8 cellular contexts compared by ENCODE assay signal in the genomic region with DNA sequence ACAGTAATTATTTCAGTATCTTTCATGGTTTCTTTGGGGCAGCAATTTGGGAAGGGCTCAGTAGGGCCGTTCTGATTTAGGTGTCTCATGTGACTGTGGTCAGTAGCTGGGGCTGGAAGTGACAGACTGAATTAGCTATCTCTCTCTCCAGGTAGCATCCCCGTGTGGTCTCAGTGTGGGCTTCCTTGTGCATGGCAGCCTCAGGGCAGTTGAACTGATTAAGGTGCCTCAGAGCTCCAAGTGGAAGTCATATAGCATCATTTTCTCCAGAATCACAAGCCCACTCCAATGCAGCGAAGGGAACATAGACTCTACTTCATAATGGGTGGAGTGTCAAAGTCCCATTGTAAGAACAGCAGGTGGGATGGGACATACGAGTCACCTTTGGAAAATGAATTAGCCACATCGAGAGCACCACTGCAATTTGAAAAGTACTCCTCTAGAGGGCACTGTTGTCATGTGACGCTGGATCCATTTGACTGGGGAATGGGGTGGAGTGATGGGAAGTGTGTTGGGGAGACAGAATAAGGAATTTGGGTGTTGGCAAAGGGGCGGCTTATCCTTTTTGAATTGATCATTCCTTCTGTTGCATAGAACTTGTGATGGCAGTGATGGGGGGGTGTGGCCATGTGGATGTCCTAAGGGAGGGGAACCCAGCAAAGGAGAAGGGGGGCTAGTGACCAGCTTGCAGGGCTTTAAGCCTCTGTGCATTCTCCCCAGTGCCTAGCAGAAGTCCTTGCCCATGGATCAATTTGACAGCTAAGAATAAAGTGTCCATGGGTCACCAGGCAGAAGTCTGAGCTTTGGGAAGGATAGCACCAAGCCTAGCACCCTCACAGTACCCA. TPM values are rescaled to one million over a fixed set of nuclear protein-coding genes. Genes with fewer than 3 reads are reported as not detected.
DNase-seq lines count a peak whose midpoint lies in the region; ATAC-seq and TF ChIP-seq lines count a peak whose summit lies in the region.

No MANE protein-coding gene starts in this region.

- peaks cover 15% of the 10 kb centered on the region for H3K27me3 ChIP-seq in DOHH2 (ENCODE audit: control insufficient read depth, low read length)
- peaks cover 6% of the 10 kb centered on the region for H3K27me3 ChIP-seq in IMR-90 (ENCODE audit: control insufficient read depth, insufficient read depth, low read length)
- peaks cover 14% of the 10 kb centered on the region for H3K27me3 ChIP-seq in hepatocyte
- peaks cover 0 to 50% (median 5%) of the 10 kb centered on the region in 7 donors for H3K27me3 ChIP-seq in spleen (replicated peaks in 1 of 7)
- peaks cover 8% of the 10 kb centered on the region for H3K27me3 ChIP-seq in suprapubic skin

- dilution Hi-C loops in IMR-90 (cut with HindIII; ENCODE audit: low sequenced_read_pairs, unreplicated experiment) = no loop called here

- H3K36me3 ChIP-seq in DOHH2 (ENCODE audit: control insufficient read depth, low read length) (no peaks in the 10 kb centered on the region), IMR-90 (ENCODE audit: control insufficient read depth, insufficient read depth, low read length) (no peaks in the 10 kb centered on the region), hepatocyte (replicated peaks; ENCODE audit: insufficient read depth, low read depth) (no peaks in the 10 kb centered on the region), spleen (no peaks in the 10 kb centered on the region), suprapubic skin (no peaks in the 10 kb centered on the region)

- H3K4me2 ChIP-seq in DOHH2 (ENCODE audit: low read length) (no peak overlapping the region), IMR-90 (ENCODE audit: low read depth, low read length) (no peak overlapping the region), hepatocyte (no peak overlapping the region)

- TF ChIP-seq CTCF in DOHH2 (IDR thresholded peaks at IDR 0.05; ENCODE audit: low read depth, low read length, poor library complexity, severe bottlenecking) (peak; percentile 82), IMR-90 (conservative IDR thresholded peaks at IDR 0.05; ENCODE audit: low read depth, low read length) (peak; percentile 72), RWPE1 (conservative IDR thresholded peaks at IDR 0.05; ENCODE audit: low read depth) (peak; percentile 83), astrocyte of the cerebellum (IDR thresholded peaks at IDR 0.05; ENCODE audit: low read depth, low read length, missing control alignments) (peak; percentile 80), hepatocyte (IDR thresholded peaks at IDR 0.05; ENCODE audit: poor library complexity) (peak; percentile 88), spleen (IDR thresholded peaks at IDR 0.05 in 8 of 11, conservative IDR thresholded peaks at IDR 0.05 in 3 of 11) (peak in 10 of 11 experiments; percentile 44 to 85 (median 74)), suprapubic skin (IDR thresholded peaks at IDR 0.05) (peak in 1 of 2 donors; percentile 65)

- no peaks in the 10 kb centered on the region for H3K9me3 ChIP-seq in DOHH2 (ENCODE audit: control insufficient read depth, insufficient read depth, low read length)
- no peaks in the 10 kb centered on the region for H3K9me3 ChIP-seq in IMR-90 (ENCODE audit: control insufficient read depth, insufficient read depth, low read length)
- no peaks in the 10 kb centered on the region for H3K9me3 ChIP-seq in hepatocyte (ENCODE audit: low read depth)
- no peaks in the 10 kb centered on the region for H3K9me3 ChIP-seq in spleen
- H3K9me3 ChIP-seq in suprapubic skin = no peaks in the 10 kb centered on the region

- no peak overlapping the region for H2AK5ac ChIP-seq in IMR-90 (ENCODE audit: low read depth, low read length)

- no peak overlapping the region for H3K14ac ChIP-seq in IMR-90 (replicated peaks; ENCODE audit: low read depth, low read length)

- in situ Hi-C loops in IMR-90 (cut with MboI; ENCODE audit: low sequenced_read_pairs) = loop anchor here (10.0 kb wide), 1 partner anchor 274 kb away; no protein-coding TSS in a partner anchor
- in situ Hi-C loops in astrocyte of the cerebellum (cut with HindIII; ENCODE audit: low sequenced_read_pairs) = no loop called here

- peak; percentile 87 for TF ChIP-seq RAD21 in IMR-90 (IDR thresholded peaks at IDR 0.05; ENCODE audit: low read length)

- no peak overlapping the region for H3K4me3 ChIP-seq in DOHH2 (ENCODE audit: low read length)
- no peak overlapping the region for H3K4me3 ChIP-seq in IMR-90 (ENCODE audit: insufficient read depth, low read depth, low read length)
- H3K4me3 ChIP-seq in astrocyte of the cerebellum (ENCODE audit: low read depth, low read length) = no peak overlapping the region
- H3K4me3 ChIP-seq in hepatocyte = no peak overlapping the region
- H3K4me3 ChIP-seq in spleen = no peak overlapping the region
- no peak overlapping the region for H3K4me3 ChIP-seq in suprapubic skin

- H2BK5ac ChIP-seq in IMR-90 (ENCODE audit: low read depth, low read length, poor library complexity, severe bottlenecking) = no peak overlapping the region

- no peak overlapping the region for H3K18ac ChIP-seq in IMR-90 (ENCODE audit: low read depth, low read length)

- peak; percentile 78 for ATAC-seq in IMR-90 (ENCODE audit: low read depth)
- no peak for ATAC-seq in HG02763 (IDR thresholded peaks at IDR 0.05; ENCODE audit: unreplicated experiment)

- H3K9me2 ChIP-seq in DOHH2 (replicated peaks; ENCODE audit: control insufficient read depth, low read length) (no peaks in the 10 kb centered on the region), hepatocyte (replicated peaks; ENCODE audit: insufficient read depth) (no peaks in the 10 kb centered on the region)

- H3K27ac ChIP-seq in DOHH2 (ENCODE audit: low read depth, low read length) (no peak overlapping the region), IMR-90 (ENCODE audit: insufficient read depth, low read length) (no peak overlapping the region), RWPE1 (no peak overlapping the region), hepatocyte (no peak overlapping the region), spleen (no peak overlapping the region), suprapubic skin (no peak overlapping the region)

- H2AFZ ChIP-seq in IMR-90 (replicated peaks; ENCODE audit: low read length, poor library complexity) (no peak overlapping the region), hepatocyte (no peak overlapping the region)

- H3K4me1 ChIP-seq in DOHH2 (ENCODE audit: control insufficient read depth, low read length) (no peaks in the 10 kb centered on the region), IMR-90 (ENCODE audit: control insufficient read depth, insufficient read depth, low read length) (no peaks in the 10 kb centered on the region), hepatocyte (ENCODE audit: insufficient read depth) (no peaks in the 10 kb centered on the region), spleen (peaks cover 0 to 4% (median 0%) of the 10 kb centered on the region in 6 donors), suprapubic skin (no peaks in the 10 kb centered on the region)

- no peak overlapping the region for H4K8ac ChIP-seq in IMR-90 (ENCODE audit: low read depth in 2 of 2, low read length in 2 of 2)

- TF ChIP-seq POLR2A in IMR-90 (IDR thresholded peaks at IDR 0.05; ENCODE audit: low read depth, low read length) (no peak), spleen (IDR thresholded peaks at IDR 0.05) (no peak), suprapubic skin (IDR thresholded peaks at IDR 0.05) (no peak)

- no peak overlapping the region for H3K23ac ChIP-seq in IMR-90 (ENCODE audit: low read depth, low read length)

- TF ChIP-seq EP300 in suprapubic skin (IDR thresholded peaks at IDR 0.05) = no peak

- no peak overlapping the region for H2BK20ac ChIP-seq in IMR-90 (ENCODE audit: low read depth, low read length)

- H3F3A ChIP-seq in DOHH2 (ENCODE audit: control insufficient read depth, insufficient read depth) = no peaks in the 10 kb centered on the region

- intact Hi-C loops in IMR-90 (cut with micrococcal nuclease) (loop anchor here (1.0 kb wide), 2 partner anchors 276 to 307 kb away; no protein-coding TSS in a partner anchor), spleen (cut with DNase I; ENCODE audit: low total_unique reads) (loop anchor here (5.0 kb wide), 1 partner anchor 276 kb away; no protein-coding TSS in a partner anchor)

- H4K91ac ChIP-seq in IMR-90 (ENCODE audit: insufficient read depth, low read depth, low read length) = no peak overlapping the region

- no peak overlapping the region for H3K56ac ChIP-seq in IMR-90 (ENCODE audit: extremely low read depth, insufficient read depth, low read length)

- no peak overlapping the region for H2BK120ac ChIP-seq in IMR-90 (ENCODE audit: low read depth, low read length)

- H4K5ac ChIP-seq in IMR-90 (ENCODE audit: low read depth, low read length) = no peak overlapping the region

- no peak overlapping the region for H2BK15ac ChIP-seq in IMR-90 (ENCODE audit: low read depth, low read length)

- WGBS in IMR-90 (ENCODE audit: extremely low coverage in 2 of 2, insufficient read length in 1 of 2), 2 experiments = 0% methylated on average over 2 of the region's 7 CpGs; no CpG with 5 or more reads in 1 of the 2 experiments
- 9% methylated on average over 7 of the region's 7 CpGs for WGBS in hepatocyte (ENCODE audit: low lambda C conversion rate, missing lambda C conversion rate)
- WGBS in spleen, 5 donors = 10 to 13% (median 11%) methylated on average over 7 of the region's 7 CpGs
- WGBS in suprapubic skin = 8% methylated on average over 7 of the region's 7 CpGs

- no peaks in the 10 kb centered on the region for H4K20me1 ChIP-seq in DOHH2 (ENCODE audit: control insufficient read depth, insufficient read depth, low read depth, low read length)
- H4K20me1 ChIP-seq in IMR-90 (ENCODE audit: insufficient read depth, low read length) = no peaks in the 10 kb centered on the region
- H4K20me1 ChIP-seq in hepatocyte (ENCODE audit: insufficient read depth, poor library complexity, severe bottlenecking) = no peaks in the 10 kb centered on the region

- no peak overlapping the region for H2AK9ac ChIP-seq in IMR-90 (replicated peaks; ENCODE audit: low read depth, low read length, poor library complexity)

- no peak overlapping the region for H3K9ac ChIP-seq in IMR-90 (ENCODE audit: low read depth, low read length)

- H3K79me1 ChIP-seq in IMR-90 (ENCODE audit: low read depth in 1 of 2, low read length in 2 of 2) = no peaks in the 10 kb centered on the region

- no peaks in the 10 kb centered on the region for H3K9me1 ChIP-seq in IMR-90 (ENCODE audit: insufficient read depth, low read length)

- CTCF ChIA-PET in IMR-90 (lab: Yijun Ruan, JAX) = interaction anchor here (0.7 to 1.6 kb wide), 2 partner anchors 145 to 277 kb away, joined by 4 to 7 read pairs; no protein-coding TSS in a partner anchor
- CTCF ChIA-PET in RWPE1 (lab: Yijun Ruan, JAX) = interaction anchor here (0.6 to 1.9 kb wide), 14 partner anchors 8 to 306 kb away, joined by 3 to 9 read pairs (median 3); no protein-coding TSS in a partner anchor

- DNase-seq in IMR-90 = peak; percentile 26
- DNase-seq in RWPE1 (ENCODE audit: low spot score) = peak; percentile 89
- DNase-seq in astrocyte of the cerebellum (ENCODE audit: low read depth) = peak; percentile 6
- DNase-seq in hepatocyte (ENCODE audit: low spot score) = peak; percentile 71
- no peak for DNase-seq in spleen
- DNase-seq in suprapubic skin (ENCODE audit: low spot score in 2 of 2) = no peak

- H3K79me2 ChIP-seq in DOHH2 (ENCODE audit: control insufficient read depth, low read length) (no peaks in the 10 kb centered on the region), hepatocyte (no peaks in the 10 kb centered on the region)

- H3K4ac ChIP-seq in IMR-90 (ENCODE audit: low read depth, low read length) = no peak overlapping the region

- no TSS peak for BruUV-seq in IMR-90 (replicated peaks; lab: Mats Ljungman, UMichigan)

- POLR2A ChIA-PET in IMR-90 (lab: Charles Lee; ENCODE audit: unreplicated experiment) = no interaction called here
- POLR2A ChIA-PET in RWPE1 (lab: Yijun Ruan, JAX; ENCODE audit: low non-redundant PET) = no interaction called here

RNA-seq across cellular contexts. Expression of a gene that starts 39.3 kb away (rescaled TPM):
- total RNA-seq in IMR-90 (2012; rRNA removed) (19.9 and 35.0 TPM in 2 replicates), hepatocyte (56.1 and 57.8 TPM in 2 replicates), spleen (10 to 100 TPM; 21.0 to 34.0 (median 24.0) TPM), suprapubic skin (10 to 100 TPM; 20.8 to 30.9 (median 26.4) TPM)
- polyA plus RNA-seq in IMR-90 (2012; rRNA removed) (26.8 and 28.1 TPM in 2 replicates), hepatocyte (63.6 and 68.8 TPM in 2 replicates), spleen (10 to 100 TPM; 32.4 to 39.4 (median 36.9) TPM)
- 12.0 and 13.6 TPM in 2 replicates for polyA plus RNA-seq in IMR-90 (2012; cell fraction: cytosol; rRNA removed)
- 18.3 and 35.9 TPM in 2 replicates for polyA plus RNA-seq in IMR-90 (2012; cell fraction: nucleus; rRNA removed; ENCODE audit: low replicate concordance)

RNA-seq across cellular contexts. Expression of a gene that starts 47.6 kb away (rescaled TPM):
- total RNA-seq in IMR-90 (2012; rRNA removed) (63.3 and 291 TPM in 2 replicates), hepatocyte (198 TPM in 2 replicates), spleen (100 to 1,000 TPM in 2 of 7 donors, 10 to 100 TPM in 5; 75.5 to 134 (median 96.8) TPM), suprapubic skin (10 to 100 TPM; 47.3 to 63.1 (median 55.7) TPM)
- polyA plus RNA-seq in IMR-90 (2012; rRNA removed) (141 and 167 TPM in 2 replicates), hepatocyte (326 and 329 TPM in 2 replicates), spleen (100 to 1,000 TPM; 165 to 236 (median 173) TPM)
- polyA plus RNA-seq in IMR-90 (2012; cell fraction: cytosol; rRNA removed) = 19.6 and 42.6 TPM in 2 replicates
- 4.2 and 27.6 TPM in 2 replicates for polyA plus RNA-seq in IMR-90 (2012; cell fraction: nucleus; rRNA removed; ENCODE audit: low replicate concordance)

Comparison
In these comparisons a context has a peak if more than half of its experiments do, and no peak if none do; other contexts are left out.
1. DNase-seq: peak in IMR-90 (single experiment), RWPE1 (single experiment), astrocyte of the cerebellum (single experiment) and hepatocyte (single experiment); none in spleen (single experiment) and suprapubic skin (0 of 2).